Comparison of ENCODE assay signal across 9 cellular contexts in genomic region chr3:38038447-38038911, GRCh38. TPM values are rescaled to one million over a fixed set of nuclear protein-coding genes. Genes with fewer than 3 reads are reported as not detected.
DNase-seq lines count a peak whose midpoint lies in the region; ATAC-seq, FAIRE-seq and TF ChIP-seq lines count a peak whose summit lies in the region.
"Had no signal": no experiment of that assay in that cellular context is flagged by ENCODE, and none has a peak within 500 bp of the region (broad histone marks: within the 10 kb centered on the region; RNA-seq: fewer than 3 reads in every experiment).

No MANE protein-coding gene starts in this region.

- H3K4me2 ChIP-seq in PC-9 = peak overlapping the region; percentile 72
- H3K4me2 ChIP-seq in GM12878 (ENCODE audit: control insufficient read depth, insufficient read depth) = peak overlapping the region; percentile 84

- ATAC-seq in GM12878 (no peak), natural killer cell (peak; percentile 14 to 46 (median 32))

- H3K27ac ChIP-seq in CD4-positive, alpha-beta memory T cell (ENCODE audit: low read depth, low read length) = peak overlapping the region; percentile 85
- H3K27ac ChIP-seq in PC-9 (no peak overlapping the region), GM12878 (ENCODE audit: control insufficient read depth, insufficient read depth) (no peak overlapping the region), substantia nigra (ENCODE audit: low read depth, low read length, poor library complexity, severe bottlenecking) (no peak overlapping the region)

- H2AFZ ChIP-seq in PC-9 (peak overlapping the region; percentile 55; the same call in 1 of the 2 replicates), GM12878 (ENCODE audit: control insufficient read depth, low read depth, low read length) (peak overlapping the region; percentile 45)

- no peak for TF ChIP-seq EP300 in GM12878 (IDR thresholded peaks at IDR 0.05; ENCODE audit: borderline replicate concordance in 1 of 2, control insufficient read depth in 1 of 2, low read depth in 2 of 2, low read length in 2 of 2)

- no peak for FAIRE-seq in GM12878 (lab: Jason Lieb, UNC)
- FAIRE-seq: D721Med had no signal

- H3K9ac ChIP-seq in GM12878 (ENCODE audit: control insufficient read depth, insufficient read depth, low read length) = no peak overlapping the region

- H3K9me2 ChIP-seq in PC-9 (ENCODE audit: insufficient read depth) = no peaks in the 10 kb centered on the region

- H3K4me3 Mint-ChIP-seq in CD4-positive, alpha-beta memory T cell = peak overlapping the region; percentile 57 to 94 (median 85)
- H3K4me3 Mint-ChIP-seq in natural killer cell = peak overlapping the region; percentile 84

- POLR2A ChIA-PET in CD4-positive, alpha-beta memory T cell (lab: Charles Lee; ENCODE audit: partially characterized antibody) = interaction anchor here (1.0 to 3.7 kb wide), 9 partner anchors 18 to 126 kb away, joined by 4 to 48 read pairs (median 7); partner anchors contain the start of genes ACAA1, MYD88 and OXSR1
- POLR2A ChIA-PET in PC-9 (lab: Charles Lee; ENCODE audit: unreplicated experiment) (interaction anchor here (0.7 kb wide), 1 partner anchor 1046 kb away, joined by 4 read pairs; the partner anchor contains the start of gene EPM2AIP1), GM12878 (lab: Charles Lee) (interaction anchor here (0.9 kb wide), 1 partner anchor 127 kb away, joined by 4 read pairs; the partner anchor contains the start of gene OXSR1)

- H3K4me1 Mint-ChIP-seq in CD4-positive, alpha-beta memory T cell = peaks cover 24 to 47% (median 32%) of the 10 kb centered on the region in 4 donors
- H3K4me1 Mint-ChIP-seq in natural killer cell = peaks cover 32% of the 10 kb centered on the region in 2 donors

- SMC1A ChIA-PET in GM12878 (lab: Charles Lee; ENCODE audit: uncharacterized antibody, unreplicated experiment) = no interaction called here

- WGBS in GM12878 (ENCODE audit: insufficient coverage, insufficient replicate concordance, low lambda C conversion rate, missing lambda C conversion rate) = 21% methylated on average over 5 of the region's 5 CpGs

- no peaks in the 10 kb centered on the region for H3K27me3 Mint-ChIP-seq in CD4-positive, alpha-beta memory T cell
- H3K27me3 Mint-ChIP-seq in natural killer cell (ENCODE audit: low read depth in 2 of 2) = peaks cover 1 to 5% of the 10 kb centered on the region in 2 donors

- in situ Hi-C loops in GM12878 (cut with MboI) = no loop called here

- peaks cover 0 to 2% (median 0%) of the 10 kb centered on the region in 8 donors for H3K9me3 Mint-ChIP-seq in CD4-positive, alpha-beta memory T cell
- peaks cover 0 to 5% of the 10 kb centered on the region in 2 donors for H3K9me3 Mint-ChIP-seq in natural killer cell

- H3K4me1 ChIP-seq in CD4-positive, alpha-beta memory T cell (ENCODE audit: insufficient read depth, low read length) = peaks cover 38% of the 10 kb centered on the region
- peaks cover 5% of the 10 kb centered on the region; the same call in 1 of the 2 replicates for H3K4me1 ChIP-seq in PC-9 (replicated peaks; ENCODE audit: insufficient read depth)
- peaks cover 13% of the 10 kb centered on the region for H3K4me1 ChIP-seq in GM12878 (ENCODE audit: control insufficient read depth, insufficient read depth, low read length)

- TF ChIP-seq RAD21 in GM12878 (IDR thresholded peaks at IDR 0.05; ENCODE audit: insufficient read depth, low read depth, low read length) = no peak

- BruUV-seq in PC-9 (replicated peaks; lab: Mats Ljungman, UMichigan) (TSS peak; percentile 61), GM12878 (replicated peaks; lab: Mats Ljungman, UMichigan) (no TSS peak)

- intact Hi-C loops in CD4-positive, alpha-beta memory T cell (cut with micrococcal nuclease) = no loop called here
- intact Hi-C loops in PC-9 (cut with micrococcal nuclease; ENCODE audit: unreplicated experiment) (no loop called here), GM12878 (cut with micrococcal nuclease; ENCODE audit: unreplicated experiment) (no loop called here), natural killer cell (cut with micrococcal nuclease) (loop anchor here (2.0 kb wide), 1 partner anchor 42 kb away; no protein-coding TSS in a partner anchor)

- no peak for TF ChIP-seq POLR2A in GM12878 (IDR thresholded peaks at IDR 0.05; ENCODE audit: low read depth, low read length)

- CTCF ChIA-PET in CD4-positive, alpha-beta memory T cell (lab: Charles Lee; ENCODE audit: partially characterized antibody) = interaction anchor here (0.8 to 4.3 kb wide), 14 partner anchors 9 to 482 kb away, joined by 3 to 66 read pairs (median 5); partner anchors contain the start of genes ACAA1, PLCD1 and XYLB
- CTCF ChIA-PET in PC-9 (lab: Charles Lee) (no interaction called here), GM12878 (lab: Yijun Ruan, JAX) (interaction anchor here (2.5 kb wide), 1 partner anchor 64 kb away, joined by 9 read pairs; no protein-coding TSS in a partner anchor)

- H3K36me3 ChIP-seq in CD4-positive, alpha-beta memory T cell (ENCODE audit: insufficient read depth, low read length) = no peaks in the 10 kb centered on the region
- H3K36me3 ChIP-seq in PC-9 (ENCODE audit: low read depth) = no peaks in the 10 kb centered on the region
- no peaks in the 10 kb centered on the region for H3K36me3 ChIP-seq in GM12878 (ENCODE audit: control insufficient read depth in 2 of 2, insufficient read depth in 2 of 2, low read length in 1 of 2)

- RAD21 ChIA-PET in GM12878 (lab: Charles Lee; ENCODE audit: unreplicated experiment) = interaction anchor here (0.9 kb wide), 1 partner anchor 102 kb away, joined by 3 read pairs; no protein-coding TSS in a partner anchor

- no peaks in the 10 kb centered on the region for H3K79me2 ChIP-seq in PC-9 (ENCODE audit: low read depth)
- no peaks in the 10 kb centered on the region for H3K79me2 ChIP-seq in GM12878 (ENCODE audit: control insufficient read depth, insufficient read depth, low read length)

- H3K4me3 ChIP-seq in CD4-positive, alpha-beta memory T cell (ENCODE audit: low read length in 2 of 2) = peak overlapping the region in 1 of 2 donors; percentile 78
- H3K4me3 ChIP-seq in PC-9 = peak overlapping the region; percentile 49; the same call in 1 of the 2 replicates
- H3K4me3 ChIP-seq in GM12878 = peak overlapping the region; percentile 71; the same call in 1 of the 2 replicates

- H3K36me3 Mint-ChIP-seq in CD4-positive, alpha-beta memory T cell = peaks cover 2 to 8% of the 10 kb centered on the region in 2 donors
- no peaks in the 10 kb centered on the region for H3K36me3 Mint-ChIP-seq in natural killer cell

- no peaks in the 10 kb centered on the region for H3F3A ChIP-seq in PC-9 (ENCODE audit: insufficient read depth, low read depth)

- TF ChIP-seq CTCF in PC-9 (conservative IDR thresholded peaks at IDR 0.05) (no peak), GM12878 (IDR thresholded peaks at IDR 0.05 in 2 of 3, conservative IDR thresholded peaks at IDR 0.05 in 1 of 3; ENCODE audit: control insufficient read depth in 2 of 3, extremely low read depth in 1 of 3, insufficient read depth in 1 of 3, low read depth in 3 of 3, low read length in 3 of 3) (no peak), natural killer cell (IDR thresholded peaks at IDR 0.05) (no peak)

- peak in 4 of 5 donors; percentile 76 to 88 (median 84) for DNase-seq in CD4-positive, alpha-beta memory T cell
- DNase-seq in PC-9 (no peak), GM12878 (ENCODE audit: low read depth, low spot score) (no peak), natural killer cell (no peak), iPS-NIHi11 (ENCODE audit: low spot score) (no peak), NCI-H1436 (lab: John Stamatoyannopoulos, UW) (no peak), substantia nigra (lab: John Stamatoyannopoulos, UW) (no peak), activated gamma-delta T cell treated with Interleukin-2 at 50 U/mL for 16 hours (no peak)

- H3K27ac Mint-ChIP-seq in CD4-positive, alpha-beta memory T cell = peak overlapping the region; percentile 90 to 99 (median 97)
- H3K27ac Mint-ChIP-seq in natural killer cell = peak overlapping the region; percentile 85 to 95

- H3K9me3 ChIP-seq in CD4-positive, alpha-beta memory T cell (ENCODE audit: control insufficient read depth in 1 of 2, low read length in 2 of 2) = no peaks in the 10 kb centered on the region
- H3K9me3 ChIP-seq in PC-9 (ENCODE audit: insufficient read depth, low read depth) (no peaks in the 10 kb centered on the region), GM12878 (replicated peaks; ENCODE audit: control insufficient read depth, insufficient read depth, low read length) (no peaks in the 10 kb centered on the region)

- H4K20me1 ChIP-seq in PC-9 (ENCODE audit: insufficient read depth) = no peaks in the 10 kb centered on the region
- no peaks in the 10 kb centered on the region for H4K20me1 ChIP-seq in GM12878 (ENCODE audit: control insufficient read depth, insufficient read depth)

- H3K27me3 ChIP-seq in CD4-positive, alpha-beta memory T cell (ENCODE audit: insufficient read depth, low read length) = no peaks in the 10 kb centered on the region
- no peaks in the 10 kb centered on the region for H3K27me3 ChIP-seq in PC-9 (ENCODE audit: insufficient read depth, low read depth)
- H3K27me3 ChIP-seq in GM12878 (replicated peaks in 1 of 2; ENCODE audit: control insufficient read depth in 2 of 2, insufficient read depth in 2 of 2, low read length in 1 of 2) = peaks cover 0 to 3% of the 10 kb centered on the region in 2 experiments; a peak in 2 of 4 replicates

RNA-seq across cellular contexts. Expression of gene DLEC1, which starts 0.5 kb away (rescaled TPM):
- 10 to 100 TPM; 13.2 to 15.1 TPM for total RNA-seq in CD4-positive, alpha-beta memory T cell
- polyA plus RNA-seq in CD4-positive, alpha-beta memory T cell = 1 to 10 TPM in 1 of 2 donors, under 1 TPM in 1; 0.49 to 1.3 TPM
- total RNA-seq in PC-9 (2021) (0.35 and 0.45 TPM in 2 replicates), GM12878 (2014; rRNA removed) (not detected in 2 replicates), GM12878 (2014; rRNA removed; fragmentation: Illumina TruSeq; extraction: Trizol) (0.04 TPM in 1 of 2 replicates, not detected in the other), GM12878 (2021) (0.08 TPM in 2 replicates), natural killer cell (1 to 10 TPM; 6.1 to 7.5 (median 7.0) TPM)
- 1.2 and 4.2 TPM in 2 replicates for total RNA-seq in GM12878 (2013; cell fraction: nucleolus; rRNA removed)
- polyA plus RNA-seq in GM12878 (2011; ENCODE audit: low read depth) = 0.05 TPM
- polyA plus RNA-seq in GM12878 (2011; rRNA removed) (0.03 and 0.05 TPM in 2 replicates), GM12878 (2014; fragmentation: Illumina TruSeq; extraction: Trizol) (not detected in 2 replicates), GM12878 (2014; fragmentation: Nextera tagmentation; extraction: Ambion mirVana) (under 1 TPM; 0.07 to 0.14 TPM), GM12878 (2014; rRNA removed) (0.03 and 0.04 TPM in 2 replicates), GM12878 (2016; fragmentation: Nextera tagmentation; extraction: Ambion mirVana) (under 1 TPM in 1 of 2 experiments, not detected in 1; 0.29 TPM)
- polyA plus RNA-seq in GM12878 (2011; cell fraction: cytosol; rRNA removed) = 0.02 and 0.03 TPM in 2 replicates
- 0.35 and 0.81 TPM in 2 replicates for polyA plus RNA-seq in GM12878 (2011; cell fraction: nucleus; rRNA removed)
- 0.07 and 0.50 TPM in 2 replicates for polyA plus RNA-seq in GM12878 (2012)
- 0.07 and 0.21 TPM in 2 replicates for polyA minus RNA-seq in GM12878 (2011; rRNA and poly(A)+ RNA removed)
- polyA minus RNA-seq in GM12878 (2011; cell fraction: cytosol; rRNA and poly(A)+ RNA removed) = not detected in 2 replicates
- 0.10 and 3.7 TPM in 2 replicates for polyA minus RNA-seq in GM12878 (2011; cell fraction: nucleus; rRNA and poly(A)+ RNA removed)

RNA-seq across cellular contexts. Expression of gene PLCD1, which starts 9.0 kb away (rescaled TPM):
- total RNA-seq in CD4-positive, alpha-beta memory T cell = 10 to 100 TPM; 81.2 to 93.9 TPM
- polyA plus RNA-seq in CD4-positive, alpha-beta memory T cell = 10 to 100 TPM; 38.4 to 41.2 TPM
- total RNA-seq in PC-9 (2021) = 13.5 and 19.4 TPM in 2 replicates
- 3.8 and 5.4 TPM in 2 replicates for total RNA-seq in GM12878 (2013; cell fraction: nucleolus; rRNA removed)
- 0.73 and 1.2 TPM in 2 replicates for total RNA-seq in GM12878 (2014; rRNA removed)
- 0.55 and 0.89 TPM in 2 replicates for total RNA-seq in GM12878 (2014; rRNA removed; fragmentation: Illumina TruSeq; extraction: Trizol)
- total RNA-seq in GM12878 (2021) = 1.6 and 2.4 TPM in 2 replicates
- 5.4 TPM for polyA plus RNA-seq in GM12878 (2011; ENCODE audit: low read depth)
- polyA plus RNA-seq in GM12878 (2011; rRNA removed) = 1.8 and 3.5 TPM in 2 replicates
- polyA plus RNA-seq in GM12878 (2011; cell fraction: cytosol; rRNA removed) = 3.6 and 4.2 TPM in 2 replicates
- polyA plus RNA-seq in GM12878 (2011; cell fraction: nucleus; rRNA removed) = 12.2 and 13.7 TPM in 2 replicates
- polyA plus RNA-seq in GM12878 (2012) = 3.9 and 5.8 TPM in 2 replicates
- polyA plus RNA-seq in GM12878 (2014; fragmentation: Illumina TruSeq; extraction: Trizol) = 0.32 and 1.0 TPM in 2 replicates
- under 1 TPM in 1 of 2 experiments, not detected in 1; 0.20 TPM for polyA plus RNA-seq in GM12878 (2014; fragmentation: Nextera tagmentation; extraction: Ambion mirVana)
- 1.5 and 3.9 TPM in 2 replicates for polyA plus RNA-seq in GM12878 (2014; rRNA removed)
- 1 to 10 TPM; 1.2 to 2.0 TPM for polyA plus RNA-seq in GM12878 (2016; fragmentation: Nextera tagmentation; extraction: Ambion mirVana)
- 4.3 and 4.8 TPM in 2 replicates for polyA minus RNA-seq in GM12878 (2011; rRNA and poly(A)+ RNA removed)
- polyA minus RNA-seq in GM12878 (2011; cell fraction: cytosol; rRNA and poly(A)+ RNA removed) = 3.6 and 4.5 TPM in 2 replicates
- polyA minus RNA-seq in GM12878 (2011; cell fraction: nucleus; rRNA and poly(A)+ RNA removed) = 3.1 and 6.9 TPM in 2 replicates
- total RNA-seq in natural killer cell = 10 to 100 TPM; 27.7 to 38.1 (median 29.4) TPM

RNA-seq across cellular contexts. Expression of gene VILL, which starts 47.9 kb away (rescaled TPM):
- total RNA-seq in CD4-positive, alpha-beta memory T cell = 10 to 100 TPM; 41.7 to 43.4 TPM
- polyA plus RNA-seq in CD4-positive, alpha-beta memory T cell = 10 to 100 TPM; 13.4 to 18.0 TPM
- total RNA-seq in PC-9 (2021) = 14.1 and 14.7 TPM in 2 replicates
- 18.9 TPM in 2 replicates for total RNA-seq in GM12878 (2013; cell fraction: nucleolus; rRNA removed)
- 3.4 and 3.9 TPM in 2 replicates for total RNA-seq in GM12878 (2014; rRNA removed)
- 1.3 and 1.9 TPM in 2 replicates for total RNA-seq in GM12878 (2014; rRNA removed; fragmentation: Illumina TruSeq; extraction: Trizol)
- total RNA-seq in GM12878 (2021) = 3.7 and 4.1 TPM in 2 replicates
- 3.8 TPM for polyA plus RNA-seq in GM12878 (2011; ENCODE audit: low read depth)
- 3.1 and 5.4 TPM in 2 replicates for polyA plus RNA-seq in GM12878 (2011; rRNA removed)
- 7.7 and 8.5 TPM in 2 replicates for polyA plus RNA-seq in GM12878 (2011; cell fraction: cytosol; rRNA removed)
- 44.3 and 44.4 TPM in 2 replicates for polyA plus RNA-seq in GM12878 (2011; cell fraction: nucleus; rRNA removed)
- 5.6 and 5.9 TPM in 2 replicates for polyA plus RNA-seq in GM12878 (2012)
- polyA plus RNA-seq in GM12878 (2014; fragmentation: Illumina TruSeq; extraction: Trizol) = 0.41 and 1.4 TPM in 2 replicates
- polyA plus RNA-seq in GM12878 (2014; fragmentation: Nextera tagmentation; extraction: Ambion mirVana) = under 1 TPM in 1 of 2 experiments, not detected in 1; 0.15 TPM
- polyA plus RNA-seq in GM12878 (2014; rRNA removed) = 4.2 and 4.3 TPM in 2 replicates
- 1 to 10 TPM; 2.1 TPM for polyA plus RNA-seq in GM12878 (2016; fragmentation: Nextera tagmentation; extraction: Ambion mirVana)
- 7.5 and 18.4 TPM in 2 replicates for polyA minus RNA-seq in GM12878 (2011; rRNA and poly(A)+ RNA removed)
- polyA minus RNA-seq in GM12878 (2011; cell fraction: cytosol; rRNA and poly(A)+ RNA removed) = 2.8 and 3.2 TPM in 2 replicates
- polyA minus RNA-seq in GM12878 (2011; cell fraction: nucleus; rRNA and poly(A)+ RNA removed) = 14.3 and 19.2 TPM in 2 replicates
- 10 to 100 TPM; 25.6 to 27.8 (median 26.9) TPM for total RNA-seq in natural killer cell

Comparison
In these comparisons a context has a peak if more than half of its experiments do, and no peak if none do; other contexts are left out.
1. DNase-seq: peak in CD4-positive, alpha-beta memory T cell (4 of 5); none in PC-9 (0 of 2), GM12878 (single experiment), natural killer cell (single experiment), iPS-NIHi11 (single experiment), NCI-H1436 (single experiment), substantia nigra (0 of 49) and activated gamma-delta T cell treated with Interleukin-2 at 50 U/mL for 16 hours (single experiment).